ENCODE assay signal across 21 cellular contexts in the genomic region with DNA sequence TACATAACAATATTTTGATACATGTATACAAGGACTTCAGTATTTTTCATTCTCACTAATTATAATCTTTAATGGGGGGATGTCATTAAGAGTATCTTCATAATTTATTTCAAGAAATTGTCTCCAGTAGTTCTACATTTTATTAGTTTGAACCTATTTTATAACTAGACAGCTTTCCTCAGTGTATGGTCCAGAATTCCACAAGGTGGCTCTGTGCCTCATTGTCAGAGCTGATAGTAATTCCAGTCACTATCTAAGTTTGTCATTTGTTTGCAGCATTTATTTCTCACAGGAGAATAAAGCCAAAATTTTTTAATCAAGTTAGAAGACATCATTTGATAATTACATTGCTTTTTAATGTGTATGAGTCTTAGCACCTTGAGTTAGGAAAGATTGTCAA.
DNase-seq lines count a peak whose midpoint lies in the region; ATAC-seq and TF ChIP-seq lines count a peak whose summit lies in the region.
"Had no signal": no experiment of that assay in that cellular context is flagged by ENCODE, and none has a peak within 500 bp of the region (broad histone marks: within the 10 kb centered on the region; RNA-seq: fewer than 3 reads in every experiment).

No MANE protein-coding gene starts in this region.

- no peak overlapping the region for H3K4me3 ChIP-seq in endodermal cell (ENCODE audit: low read length)
- H3K4me3 ChIP-seq: esophagus squamous epithelium, heart left ventricle, tibial nerve had no signal

- H3K27me3 Mint-ChIP-seq in endodermal cell (ENCODE audit: insufficient read depth): no peaks in the 10 kb centered on the region
- H3K27me3 Mint-ChIP-seq: activated naive CD8-positive, alpha-beta T cell; CD4-positive, alpha-beta memory T cell; memory B cell; naive thymus-derived CD4-positive, alpha-beta T cell; stimulated activated naive B cell treated with anti-CD40 and anti-IgM and Interleukin-4, amounts not matched to agents 10 μg/mL and 1 μg/mL and 100 μg/mL, for 72 hours had no signal

- H3K9me3 ChIP-seq in endodermal cell (ENCODE audit: control insufficient read depth, low read length): no peaks in the 10 kb centered on the region
- H3K9me3 ChIP-seq: esophagus squamous epithelium, tibial nerve had no signal

- no peaks in the 10 kb centered on the region for H3K36me3 Mint-ChIP-seq in endodermal cell (ENCODE audit: low read depth)
- H3K36me3 Mint-ChIP-seq: activated naive CD8-positive, alpha-beta T cell; CD4-positive, alpha-beta memory T cell; memory B cell; naive thymus-derived CD4-positive, alpha-beta T cell; stimulated activated naive B cell treated with anti-CD40 and anti-IgM and Interleukin-4, amounts not matched to agents 10 μg/mL and 1 μg/mL and 100 μg/mL, for 72 hours had no signal

- no peaks in the 10 kb centered on the region for H3K36me3 ChIP-seq in endodermal cell (ENCODE audit: control insufficient read depth, insufficient read depth, low read length)
- H3K36me3 ChIP-seq: esophagus squamous epithelium, heart left ventricle, tibial nerve had no signal

- no peaks in the 10 kb centered on the region for H3K4me1 ChIP-seq in endodermal cell (ENCODE audit: control insufficient read depth, insufficient read depth, low read length)
- H3K4me1 ChIP-seq: esophagus squamous epithelium, heart left ventricle, tibial nerve had no signal

- intact Hi-C loops in left colon (cut with DNase I, micrococcal nuclease): no loop called here

- DNase-seq in NCI-H1105 treated with DMSO at 0.1 percent for 48 hours (lab: John Stamatoyannopoulos, UW): peak; percentile 28
- DNase-seq in NCI-H1105 (lab: John Stamatoyannopoulos, UW): no peak
- peak; percentile 2 for DNase-seq in NCI-H460 (ENCODE audit: extremely low read depth, low read depth)
- DNase-seq in endodermal cell: no peak
- DNase-seq in superior temporal gyrus (ENCODE audit: extremely low spot score): peak; percentile 29
- DNase-seq in NCI-H1694 treated with DMSO at 0.1 percent for 48 hours (lab: John Stamatoyannopoulos, UW): no peak
- DNase-seq in left colon: no peak
- DNase-seq: activated CD8-positive, alpha-beta T cell treated with anti-CD3 and anti-CD28 coated beads, Interleukin-2, amount 10 ng/mL, durations not matched to agents 7 days and 5 days; activated T-cell treated with anti-CD3 and anti-CD28 coated beads, Interleukin-2, amount 50 U/mL, for 72 hours; CD4-positive, alpha-beta memory T cell; esophagus squamous epithelium; heart left ventricle; HFFc6; naive thymus-derived CD4-positive, alpha-beta T cell; NCI-H187 treated with DMSO at 0.1 percent for 48 hours; NCI-H524 treated with DMSO at 0.1 percent for 48 hours; stimulated activated naive B cell treated with anti-CD40 and anti-IgM and Interleukin-4, amounts not matched to agents 10 μg/mL and 1 μg/mL and 100 μg/mL, for 72 hours had no signal

- TF ChIP-seq CTCF in endodermal cell (conservative IDR thresholded peaks at IDR 0.05): peak; percentile 58

- H3K4me3 Mint-ChIP-seq in endodermal cell: no peak overlapping the region
- H3K4me3 Mint-ChIP-seq: activated CD8-positive, alpha-beta T cell treated with anti-CD3 and anti-CD28 coated beads, Interleukin-2, amount 10 ng/mL, durations not matched to agents 7 days and 5 days; activated naive CD8-positive, alpha-beta T cell; activated T-cell treated with anti-CD3 and anti-CD28 coated beads, Interleukin-2, amount 50 U/mL, for 72 hours; CD4-positive, alpha-beta memory T cell; HFFc6; memory B cell; naive thymus-derived CD4-positive, alpha-beta T cell; stimulated activated naive B cell treated with anti-CD40 and anti-IgM and Interleukin-4, amounts not matched to agents 10 μg/mL and 1 μg/mL and 100 μg/mL, for 72 hours had no signal

- no peaks in the 10 kb centered on the region for H3K4me1 Mint-ChIP-seq in endodermal cell
- H3K4me1 Mint-ChIP-seq: CD4-positive, alpha-beta memory T cell; memory B cell; naive thymus-derived CD4-positive, alpha-beta T cell; stimulated activated naive B cell treated with anti-CD40 and anti-IgM and Interleukin-4, amounts not matched to agents 10 μg/mL and 1 μg/mL and 100 μg/mL, for 72 hours had no signal

- ATAC-seq in GM18858 (IDR thresholded peaks at IDR 0.05; ENCODE audit: unreplicated experiment) (no peak), left colon (no peak)
- ATAC-seq: activated CD8-positive, alpha-beta T cell treated with anti-CD3 and anti-CD28 coated beads, Interleukin-2, amount 10 ng/mL, durations not matched to agents 7 days and 5 days; activated T-cell treated with anti-CD3 and anti-CD28 coated beads, Interleukin-2, amount 50 U/mL, for 72 hours; heart left ventricle; naive thymus-derived CD4-positive, alpha-beta T cell; stimulated activated naive B cell treated with anti-CD40 and anti-IgM and Interleukin-4, amounts not matched to agents 10 μg/mL and 1 μg/mL and 100 μg/mL, for 72 hours had no signal

- H3K27ac ChIP-seq in endodermal cell (ENCODE audit: low read depth, low read length): no peak overlapping the region
- H3K27ac ChIP-seq: esophagus squamous epithelium, heart left ventricle, tibial nerve had no signal

- H3K27me3 ChIP-seq in endodermal cell (ENCODE audit: control insufficient read depth, insufficient read depth, low read length, poor library complexity, severe bottlenecking): no peaks in the 10 kb centered on the region
- H3K27me3 ChIP-seq: esophagus squamous epithelium, heart left ventricle, tibial nerve had no signal

- no peak overlapping the region for H3K27ac Mint-ChIP-seq in endodermal cell
- H3K27ac Mint-ChIP-seq: activated CD8-positive, alpha-beta T cell treated with anti-CD3 and anti-CD28 coated beads, Interleukin-2, amount 10 ng/mL, durations not matched to agents 7 days and 5 days; activated naive CD8-positive, alpha-beta T cell; activated T-cell treated with anti-CD3 and anti-CD28 coated beads, Interleukin-2, amount 50 U/mL, for 72 hours; CD4-positive, alpha-beta memory T cell; HFFc6; memory B cell; naive thymus-derived CD4-positive, alpha-beta T cell; stimulated activated naive B cell treated with anti-CD40 and anti-IgM and Interleukin-4, amounts not matched to agents 10 μg/mL and 1 μg/mL and 100 μg/mL, for 72 hours had no signal

- H3K9me3 Mint-ChIP-seq in endodermal cell: peaks cover 6% of the 10 kb centered on the region

- no peak overlapping the region for H3K9ac ChIP-seq in endodermal cell (ENCODE audit: extremely low read depth, low read length, poor library complexity, severe bottlenecking)

Comparison
In these comparisons a context has a peak if more than half of its experiments do, and no peak if none do; other contexts are left out.
1. DNase-seq: peak in NCI-H1105 treated with DMSO at 0.1 percent for 48 hours (single experiment), NCI-H460 (single experiment) and superior temporal gyrus (single experiment); none in NCI-H1105 (single experiment), endodermal cell (single experiment), NCI-H1694 treated with DMSO at 0.1 percent for 48 hours (single experiment) and left colon (0 of 2).